In genomic region chr3:73270839-73271483, GRCh38 we compare ENCODE assay signal across 20 cellular contexts.
DNase-seq lines count a peak whose midpoint lies in the region; ATAC-seq and TF ChIP-seq lines count a peak whose summit lies in the region.
"Had no signal": no experiment of that assay in that cellular context is flagged by ENCODE, and none has a peak within 500 bp of the region (broad histone marks: within the 10 kb centered on the region; RNA-seq: fewer than 3 reads in every experiment).

No MANE protein-coding gene starts in this region.

- H3K4me1 Mint-ChIP-seq in T-helper 2 cell treated with Interferon-gamma antibody and Interleukin-4, amounts not matched to agents 5 μg/mL and 100 μg/mL, for 36 hours (ENCODE audit: low read depth) = no peaks in the 10 kb centered on the region

- H3K36me3 ChIP-seq in colonic mucosa = no peaks in the 10 kb centered on the region

- no peak overlapping the region for H3K27ac ChIP-seq in colonic mucosa

- intact Hi-C loops in colonic mucosa (cut with DNase I) = no loop called here

- H3K4me1 ChIP-seq in colonic mucosa = no peaks in the 10 kb centered on the region

- no peak overlapping the region for H3K4me3 Mint-ChIP-seq in T-helper 2 cell treated with Interferon-gamma antibody and Interleukin-4, amounts not matched to agents 5 μg/mL and 100 μg/mL, for 36 hours
- H3K4me3 Mint-ChIP-seq: type B pancreatic cell had no signal

- no peaks in the 10 kb centered on the region for H3K9me3 Mint-ChIP-seq in T-helper 2 cell treated with Interferon-gamma antibody and Interleukin-4, amounts not matched to agents 5 μg/mL and 100 μg/mL, for 36 hours

- no peaks in the 10 kb centered on the region for H3K36me3 Mint-ChIP-seq in T-helper 2 cell treated with Interferon-gamma antibody and Interleukin-4, amounts not matched to agents 5 μg/mL and 100 μg/mL, for 36 hours (ENCODE audit: low read depth)
- H3K36me3 Mint-ChIP-seq: type B pancreatic cell had no signal

- ATAC-seq in HG02571 (IDR thresholded peaks at IDR 0.05; ENCODE audit: unreplicated experiment) = no peak
- ATAC-seq: Right ventricle myocardium inferior had no signal

- no peak overlapping the region for H3K4me3 ChIP-seq in colonic mucosa

- DNase-seq in NCI-H510A (lab: John Stamatoyannopoulos, UW) = peak; percentile 57
- DNase-seq in NCI-H510A treated with DMSO at 0.1 percent for 48 hours (lab: John Stamatoyannopoulos, UW) = no peak
- peak; percentile 19 for DNase-seq in NCI-H524 treated with DMSO at 0.1 percent for 48 hours (lab: John Stamatoyannopoulos, UW)
- peak; percentile 22 for DNase-seq in colonic mucosa
- DNase-seq in NK-92 (lab: John Stamatoyannopoulos, UW; ENCODE audit: unreplicated experiment) = no peak
- DNase-seq in activated T-cell treated with anti-CD3 and anti-CD28 coated beads, Interleukin-2, amount 50 U/mL, for 1 hour = no peak
- no peak for DNase-seq in T-helper 2 cell treated with Interferon-gamma antibody and Interleukin-4, amounts not matched to agents 5 μg/mL and 100 μg/mL, for 36 hours (ENCODE audit: low spot score)
- DNase-seq: activated CD4-positive, CD25-positive, alpha-beta regulatory T cell; activated effector memory CD4-positive, alpha-beta T cell treated with Interleukin-2 at 50 U/mL for 16 hours; amniotic stem cell; COR-L47; GDM1; left cardiac atrium; NCI-H187; retina; stimulated activated naive CD4-positive, alpha-beta T cell treated with Interleukin-2 at 50 U/mL for 16 hours; T-helper 2 cell had no signal

- H3K27me3 Mint-ChIP-seq in T-helper 2 cell treated with Interferon-gamma antibody and Interleukin-4, amounts not matched to agents 5 μg/mL and 100 μg/mL, for 36 hours (ENCODE audit: low read depth) = no peaks in the 10 kb centered on the region
- H3K27me3 Mint-ChIP-seq: type B pancreatic cell had no signal

- no peak for TF ChIP-seq CTCF in colonic mucosa (IDR thresholded peaks at IDR 0.05)

- no peaks in the 10 kb centered on the region for H3K9me3 ChIP-seq in colonic mucosa

- H3K27me3 ChIP-seq in colonic mucosa = no peaks in the 10 kb centered on the region

- no peak overlapping the region for H3K9ac ChIP-seq in colonic mucosa (ENCODE audit: low read depth in 2 of 2, low read length in 2 of 2)

- H3K27ac Mint-ChIP-seq in T-helper 2 cell treated with Interferon-gamma antibody and Interleukin-4, amounts not matched to agents 5 μg/mL and 100 μg/mL, for 36 hours = no peak overlapping the region
- H3K27ac Mint-ChIP-seq: type B pancreatic cell had no signal

Comparison
In these comparisons a context has a peak if more than half of its experiments do, and no peak if none do; other contexts are left out.
1. DNase-seq: peak in NCI-H510A (single experiment), NCI-H524 treated with DMSO at 0.1 percent for 48 hours (single experiment) and colonic mucosa (single experiment); none in NCI-H510A treated with DMSO at 0.1 percent for 48 hours (single experiment), NK-92 (single experiment), activated T-cell treated with anti-CD3 and anti-CD28 coated beads, Interleukin-2, amount 50 U/mL, for 1 hour (single experiment) and T-helper 2 cell treated with Interferon-gamma antibody and Interleukin-4, amounts not matched to agents 5 μg/mL and 100 μg/mL, for 36 hours (single experiment).